1 cellular context compared by ENCODE assay signal in the genomic region with DNA sequence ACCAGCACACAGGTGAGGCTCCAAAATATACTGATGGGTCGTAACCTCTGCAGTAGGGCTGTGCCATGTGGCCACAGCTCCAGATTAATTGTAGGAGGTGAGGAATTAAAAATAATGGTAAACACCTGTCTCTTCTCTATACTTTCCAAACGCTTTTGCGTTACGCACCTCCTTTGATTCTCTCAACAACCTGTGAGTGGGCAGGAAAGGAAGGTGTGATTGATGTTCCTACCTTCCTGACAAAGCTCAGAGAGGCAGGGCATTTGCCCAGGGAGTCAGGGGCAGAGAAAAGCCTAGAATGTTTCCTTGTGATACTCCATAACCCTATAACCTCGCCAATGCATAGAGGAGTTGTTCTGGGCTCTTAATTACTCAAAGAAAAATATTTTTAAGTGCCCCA.
TF ChIP-seq lines count a peak whose summit lies in the region.

No MANE protein-coding gene starts in this region.

TF ChIP-seq in H1, 55 proteins besides CTCF, POLR2A, EP300 and RAD21:
- TF ChIP-seq SRF (IDR thresholded peaks at IDR 0.05; ENCODE audit: low read depth, low read length) (no peak), CHD1 (IDR thresholded peaks at IDR 0.05; ENCODE audit: low read depth, low read length) (no peak), EZH2 (IDR thresholded peaks at IDR 0.05; ENCODE audit: low read depth, low read length, severe bottlenecking) (no peak), NRF1 (IDR thresholded peaks at IDR 0.05; ENCODE audit: low read depth, low read length) (no peak), SP4 (IDR thresholded peaks at IDR 0.05; ENCODE audit: low read length) (no peak), SUZ12 (IDR thresholded peaks at IDR 0.05; ENCODE audit: low read length) (no peak), POU5F1 (IDR thresholded peaks at IDR 0.05; ENCODE audit: low read depth, low read length) (no peak), NANOG (IDR thresholded peaks at IDR 0.05; ENCODE audit: insufficient read depth, low read depth, low read length, poor library complexity, severe bottlenecking) (no peak), FOSL1 (IDR thresholded peaks at IDR 0.05; ENCODE audit: insufficient read depth, low read depth, low read length) (no peak), CBX5 (IDR thresholded peaks at IDR 0.05; ENCODE audit: low read depth, low read length) (no peak), RFX5 (IDR thresholded peaks at IDR 0.05; ENCODE audit: borderline replicate concordance, low read depth, low read length) (no peak), ZNF274 (IDR thresholded peaks at IDR 0.05; ENCODE audit: borderline replicate concordance, extremely low read depth, low read length) (no peak), SIRT6 (IDR thresholded peaks at IDR 0.05; ENCODE audit: low read length) (no peak), HDAC6 (IDR thresholded peaks at IDR 0.05; ENCODE audit: low read depth, low read length) (no peak)
- TF ChIP-seq, protein P1, sequence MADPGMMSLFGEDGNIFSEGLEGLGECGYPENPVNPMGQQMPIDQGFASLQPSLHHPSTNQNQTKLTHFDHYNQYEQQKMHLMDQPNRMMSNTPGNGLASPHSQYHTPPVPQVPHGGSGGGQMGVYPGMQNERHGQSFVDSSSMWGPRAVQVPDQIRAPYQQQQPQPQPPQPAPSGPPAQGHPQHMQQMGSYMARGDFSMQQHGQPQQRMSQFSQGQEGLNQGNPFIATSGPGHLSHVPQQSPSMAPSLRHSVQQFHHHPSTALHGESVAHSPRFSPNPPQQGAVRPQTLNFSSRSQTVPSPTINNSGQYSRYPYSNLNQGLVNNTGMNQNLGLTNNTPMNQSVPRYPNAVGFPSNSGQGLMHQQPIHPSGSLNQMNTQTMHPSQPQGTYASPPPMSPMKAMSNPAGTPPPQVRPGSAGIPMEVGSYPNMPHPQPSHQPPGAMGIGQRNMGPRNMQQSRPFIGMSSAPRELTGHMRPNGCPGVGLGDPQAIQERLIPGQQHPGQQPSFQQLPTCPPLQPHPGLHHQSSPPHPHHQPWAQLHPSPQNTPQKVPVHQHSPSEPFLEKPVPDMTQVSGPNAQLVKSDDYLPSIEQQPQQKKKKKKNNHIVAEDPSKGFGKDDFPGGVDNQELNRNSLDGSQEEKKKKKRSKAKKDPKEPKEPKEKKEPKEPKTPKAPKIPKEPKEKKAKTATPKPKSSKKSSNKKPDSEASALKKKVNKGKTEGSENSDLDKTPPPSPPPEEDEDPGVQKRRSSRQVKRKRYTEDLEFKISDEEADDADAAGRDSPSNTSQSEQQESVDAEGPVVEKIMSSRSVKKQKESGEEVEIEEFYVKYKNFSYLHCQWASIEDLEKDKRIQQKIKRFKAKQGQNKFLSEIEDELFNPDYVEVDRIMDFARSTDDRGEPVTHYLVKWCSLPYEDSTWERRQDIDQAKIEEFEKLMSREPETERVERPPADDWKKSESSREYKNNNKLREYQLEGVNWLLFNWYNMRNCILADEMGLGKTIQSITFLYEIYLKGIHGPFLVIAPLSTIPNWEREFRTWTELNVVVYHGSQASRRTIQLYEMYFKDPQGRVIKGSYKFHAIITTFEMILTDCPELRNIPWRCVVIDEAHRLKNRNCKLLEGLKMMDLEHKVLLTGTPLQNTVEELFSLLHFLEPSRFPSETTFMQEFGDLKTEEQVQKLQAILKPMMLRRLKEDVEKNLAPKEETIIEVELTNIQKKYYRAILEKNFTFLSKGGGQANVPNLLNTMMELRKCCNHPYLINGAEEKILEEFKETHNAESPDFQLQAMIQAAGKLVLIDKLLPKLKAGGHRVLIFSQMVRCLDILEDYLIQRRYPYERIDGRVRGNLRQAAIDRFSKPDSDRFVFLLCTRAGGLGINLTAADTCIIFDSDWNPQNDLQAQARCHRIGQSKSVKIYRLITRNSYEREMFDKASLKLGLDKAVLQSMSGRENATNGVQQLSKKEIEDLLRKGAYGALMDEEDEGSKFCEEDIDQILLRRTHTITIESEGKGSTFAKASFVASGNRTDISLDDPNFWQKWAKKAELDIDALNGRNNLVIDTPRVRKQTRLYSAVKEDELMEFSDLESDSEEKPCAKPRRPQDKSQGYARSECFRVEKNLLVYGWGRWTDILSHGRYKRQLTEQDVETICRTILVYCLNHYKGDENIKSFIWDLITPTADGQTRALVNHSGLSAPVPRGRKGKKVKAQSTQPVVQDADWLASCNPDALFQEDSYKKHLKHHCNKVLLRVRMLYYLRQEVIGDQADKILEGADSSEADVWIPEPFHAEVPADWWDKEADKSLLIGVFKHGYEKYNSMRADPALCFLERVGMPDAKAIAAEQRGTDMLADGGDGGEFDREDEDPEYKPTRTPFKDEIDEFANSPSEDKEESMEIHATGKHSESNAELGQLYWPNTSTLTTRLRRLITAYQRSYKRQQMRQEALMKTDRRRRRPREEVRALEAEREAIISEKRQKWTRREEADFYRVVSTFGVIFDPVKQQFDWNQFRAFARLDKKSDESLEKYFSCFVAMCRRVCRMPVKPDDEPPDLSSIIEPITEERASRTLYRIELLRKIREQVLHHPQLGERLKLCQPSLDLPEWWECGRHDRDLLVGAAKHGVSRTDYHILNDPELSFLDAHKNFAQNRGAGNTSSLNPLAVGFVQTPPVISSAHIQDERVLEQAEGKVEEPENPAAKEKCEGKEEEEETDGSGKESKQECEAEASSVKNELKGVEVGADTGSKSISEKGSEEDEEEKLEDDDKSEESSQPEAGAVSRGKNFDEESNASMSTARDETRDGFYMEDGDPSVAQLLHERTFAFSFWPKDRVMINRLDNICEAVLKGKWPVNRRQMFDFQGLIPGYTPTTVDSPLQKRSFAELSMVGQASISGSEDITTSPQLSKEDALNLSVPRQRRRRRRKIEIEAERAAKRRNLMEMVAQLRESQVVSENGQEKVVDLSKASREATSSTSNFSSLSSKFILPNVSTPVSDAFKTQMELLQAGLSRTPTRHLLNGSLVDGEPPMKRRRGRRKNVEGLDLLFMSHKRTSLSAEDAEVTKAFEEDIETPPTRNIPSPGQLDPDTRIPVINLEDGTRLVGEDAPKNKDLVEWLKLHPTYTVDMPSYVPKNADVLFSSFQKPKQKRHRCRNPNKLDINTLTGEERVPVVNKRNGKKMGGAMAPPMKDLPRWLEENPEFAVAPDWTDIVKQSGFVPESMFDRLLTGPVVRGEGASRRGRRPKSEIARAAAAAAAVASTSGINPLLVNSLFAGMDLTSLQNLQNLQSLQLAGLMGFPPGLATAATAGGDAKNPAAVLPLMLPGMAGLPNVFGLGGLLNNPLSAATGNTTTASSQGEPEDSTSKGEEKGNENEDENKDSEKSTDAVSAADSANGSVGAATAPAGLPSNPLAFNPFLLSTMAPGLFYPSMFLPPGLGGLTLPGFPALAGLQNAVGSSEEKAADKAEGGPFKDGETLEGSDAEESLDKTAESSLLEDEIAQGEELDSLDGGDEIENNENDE (IDR thresholded peaks at IDR 0.05; ENCODE audit: insufficient replicate concordance, low read length) = no peak
- TF ChIP-seq, protein P2, sequence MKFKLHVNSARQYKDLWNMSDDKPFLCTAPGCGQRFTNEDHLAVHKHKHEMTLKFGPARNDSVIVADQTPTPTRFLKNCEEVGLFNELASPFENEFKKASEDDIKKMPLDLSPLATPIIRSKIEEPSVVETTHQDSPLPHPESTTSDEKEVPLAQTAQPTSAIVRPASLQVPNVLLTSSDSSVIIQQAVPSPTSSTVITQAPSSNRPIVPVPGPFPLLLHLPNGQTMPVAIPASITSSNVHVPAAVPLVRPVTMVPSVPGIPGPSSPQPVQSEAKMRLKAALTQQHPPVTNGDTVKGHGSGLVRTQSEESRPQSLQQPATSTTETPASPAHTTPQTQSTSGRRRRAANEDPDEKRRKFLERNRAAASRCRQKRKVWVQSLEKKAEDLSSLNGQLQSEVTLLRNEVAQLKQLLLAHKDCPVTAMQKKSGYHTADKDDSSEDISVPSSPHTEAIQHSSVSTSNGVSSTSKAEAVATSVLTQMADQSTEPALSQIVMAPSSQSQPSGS (IDR thresholded peaks at IDR 0.05; ENCODE audit: low read length) = no peak
